Comparison of ENCODE assay signal across 23 cellular contexts in the genomic region with DNA sequence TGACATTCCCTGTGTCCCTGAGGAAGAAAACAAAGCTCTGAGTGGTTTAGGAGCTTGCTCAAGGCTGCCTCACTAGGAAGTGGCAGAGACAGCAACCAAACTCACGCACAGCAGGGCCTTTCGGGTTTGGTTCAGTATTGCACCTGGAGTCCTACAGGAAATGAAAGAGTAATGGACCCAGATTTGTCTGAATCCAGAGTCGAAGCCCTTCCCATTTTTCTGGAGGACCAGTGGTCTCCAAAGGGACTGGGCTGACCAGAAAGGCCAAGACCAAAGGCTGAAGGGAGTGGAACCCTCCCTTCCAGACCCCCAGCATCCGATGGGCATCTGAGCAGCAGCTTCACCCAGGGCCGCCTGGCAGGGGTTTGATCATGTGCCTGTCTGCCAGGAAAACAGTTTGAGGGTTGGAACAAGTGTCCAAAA.
A peak's percentile ranks its signal among the peaks of the same experiment; 100 is the strongest.
DNase-seq lines count a peak whose midpoint lies in the region; ATAC-seq, FAIRE-seq and TF ChIP-seq lines count a peak whose summit lies in the region.
"Had no signal": no experiment of that assay in that cellular context is flagged by ENCODE, and none has a peak within 500 bp of the region (broad histone marks: within the 10 kb centered on the region; RNA-seq: fewer than 3 reads in every experiment).

No MANE protein-coding gene starts in this region.

- ATAC-seq in SK-N-SH treated with all-trans-retinoic acid at 6 μM for 48 hours (no peak), upper lobe of right lung (no peak)
- ATAC-seq in stimulated activated effector memory CD8-positive, alpha-beta T cell treated with anti-CD3 and anti-CD28 coated beads, Interleukin-12 subunit alpha, Interleukin-12 subunit beta, amount 100 ng/mL, for 72 hours, result no peak
- ATAC-seq: activated CD8-positive, alpha-beta T cell treated with anti-CD3 and anti-CD28 coated beads, Interleukin-2, amount 10 ng/mL, durations not matched to agents 7 days and 5 days; activated naive CD4-positive, alpha-beta T cell treated with anti-CD3 and anti-CD28 coated beads, Interleukin-2, amount 50 U/mL, for 72 hours had no signal

- H3K36me3 ChIP-seq in SK-N-SH (replicated peaks in 1 of 2; ENCODE audit: control insufficient read depth in 1 of 2, insufficient read depth in 2 of 2, low read length in 1 of 2), result no peaks in the 10 kb centered on the region
- no peaks in the 10 kb centered on the region for H3K36me3 ChIP-seq in kidney (ENCODE audit: control insufficient read depth in 1 of 2, insufficient read depth in 2 of 2, low read length in 2 of 2)
- H3K36me3 ChIP-seq in upper lobe of right lung, result no peaks in the 10 kb centered on the region
- H3K36me3 ChIP-seq: esophagus muscularis mucosa, stomach, uterus had no signal

- no peak for TF ChIP-seq RAD21 in SK-N-SH (IDR thresholded peaks at IDR 0.05; ENCODE audit: low read length)

- H3K9me3 ChIP-seq in SK-N-SH (peaks cover 6% of the 10 kb centered on the region; the same call in 1 of the 2 replicates), kidney (ENCODE audit: control insufficient read depth in 1 of 2, low read length in 2 of 2) (no peaks in the 10 kb centered on the region), upper lobe of right lung (no peaks in the 10 kb centered on the region)
- H3K9me3 ChIP-seq: stomach, uterus had no signal

- DNase-seq in SK-N-SH (peak; percentile 48), SHP77 treated with DMSO at 0.1 percent for 48 hours (lab: John Stamatoyannopoulos, UW) (peak; percentile 72), kidney (peak; percentile 46), upper lobe of right lung (peak; percentile 20), NCI-H1048 (lab: John Stamatoyannopoulos, UW) (no peak), NAMALWA (ENCODE audit: low spot score) (no peak)
- DNase-seq in stimulated activated effector memory CD8-positive, alpha-beta T cell treated with anti-CD3 and anti-CD28 coated beads, Interleukin-12 subunit alpha, Interleukin-12 subunit beta, amount 100 ng/mL, for 72 hours (ENCODE audit: low spot score in 2 of 2), result no peak
- DNase-seq: ACHN; activated CD4-positive, CD25-positive, alpha-beta regulatory T cell; activated CD8-positive, alpha-beta T cell treated with anti-CD3 and anti-CD28 coated beads, Interleukin-2, amount 10 ng/mL, durations not matched to agents 7 days and 5 days; activated T-cell treated with anti-CD3 and anti-CD28 coated beads, Interleukin-2, amount 50 U/mL, for 48 hours; KBM-7; NCI-H2171 treated with DMSO at 0.1 percent for 48 hours; retina; RPMI8226; stomach; T-helper 1 cell; uterus had no signal

- H3K4me1 Mint-ChIP-seq in stimulated activated effector memory CD8-positive, alpha-beta T cell treated with anti-CD3 and anti-CD28 coated beads, Interleukin-12 subunit alpha, Interleukin-12 subunit beta, amount 100 ng/mL, for 72 hours, result no peaks in the 10 kb centered on the region

- H3K9ac ChIP-seq in SK-N-SH (no peak overlapping the region), kidney (ENCODE audit: low read length in 2 of 2) (no peak overlapping the region)

- no peak overlapping the region for H3K27ac ChIP-seq in SK-N-SH (ENCODE audit: low read depth in 2 of 2, low read length in 1 of 2)
- H3K27ac ChIP-seq in kidney (ENCODE audit: low read depth in 2 of 2, low read length in 2 of 2), result no peak overlapping the region
- H3K27ac ChIP-seq in upper lobe of right lung, result no peak overlapping the region
- H3K27ac ChIP-seq: esophagus muscularis mucosa, stomach, uterus had no signal

- H3K4me3 ChIP-seq in SK-N-SH (ENCODE audit: low read depth in 2 of 2, low read length in 1 of 2), result no peak overlapping the region
- H3K4me3 ChIP-seq in kidney (ENCODE audit: low read length in 2 of 2), result no peak overlapping the region
- H3K4me3 ChIP-seq in upper lobe of right lung, result no peak overlapping the region
- H3K4me3 ChIP-seq: esophagus muscularis mucosa, stomach, uterus had no signal

- H3K27me3 ChIP-seq in SK-N-SH (ENCODE audit: insufficient read depth) (no peaks in the 10 kb centered on the region), upper lobe of right lung (peaks cover 19% of the 10 kb centered on the region)
- H3K27me3 ChIP-seq: uterus had no signal

- no peaks in the 10 kb centered on the region for H3K79me2 ChIP-seq in SK-N-SH (ENCODE audit: insufficient read depth)

- H3K36me3 Mint-ChIP-seq in stimulated activated effector memory CD8-positive, alpha-beta T cell treated with anti-CD3 and anti-CD28 coated beads, Interleukin-12 subunit alpha, Interleukin-12 subunit beta, amount 100 ng/mL, for 72 hours, result no peaks in the 10 kb centered on the region
- H3K36me3 Mint-ChIP-seq: activated naive CD4-positive, alpha-beta T cell treated with anti-CD3 and anti-CD28 coated beads, Interleukin-2, amount 50 U/mL, for 72 hours had no signal

- POLR2A ChIA-PET in SK-N-SH (lab: Yijun Ruan, JAX), result interaction anchor here (1.2 kb wide), 1 partner anchor 729 kb away, joined by 3 read pairs; no protein-coding TSS in a partner anchor

- 37% methylated on average over 5 of the region's 5 CpGs for WGBS in SK-N-SH (ENCODE audit: low lambda C conversion rate)

- H3K4me3 Mint-ChIP-seq in stimulated activated effector memory CD8-positive, alpha-beta T cell treated with anti-CD3 and anti-CD28 coated beads, Interleukin-12 subunit alpha, Interleukin-12 subunit beta, amount 100 ng/mL, for 72 hours, result no peak overlapping the region
- H3K4me3 Mint-ChIP-seq: activated CD8-positive, alpha-beta T cell treated with anti-CD3 and anti-CD28 coated beads, Interleukin-2, amount 10 ng/mL, durations not matched to agents 7 days and 5 days; nephron had no signal

- H3K27ac Mint-ChIP-seq in stimulated activated effector memory CD8-positive, alpha-beta T cell treated with anti-CD3 and anti-CD28 coated beads, Interleukin-12 subunit alpha, Interleukin-12 subunit beta, amount 100 ng/mL, for 72 hours, result no peak overlapping the region
- H3K27ac Mint-ChIP-seq: activated CD8-positive, alpha-beta T cell treated with anti-CD3 and anti-CD28 coated beads, Interleukin-2, amount 10 ng/mL, durations not matched to agents 7 days and 5 days; activated naive CD4-positive, alpha-beta T cell treated with anti-CD3 and anti-CD28 coated beads, Interleukin-2, amount 50 U/mL, for 72 hours had no signal

- no peaks in the 10 kb centered on the region for H4K20me1 ChIP-seq in SK-N-SH (ENCODE audit: insufficient read depth)

- intact Hi-C loops in kidney (cut with DNase I), result no loop called here
- intact Hi-C loops in upper lobe of right lung (cut with DNase I), result no loop called here

- H3K4me1 ChIP-seq in SK-N-SH (ENCODE audit: control insufficient read depth in 1 of 2, insufficient read depth in 2 of 2, low read depth in 1 of 2, low read length in 1 of 2) (peaks cover 0 to 17% of the 10 kb centered on the region in 2 experiments; a peak in 1 of 4 replicates), kidney (ENCODE audit: control insufficient read depth in 1 of 2, insufficient read depth in 1 of 2, low read depth in 1 of 2, low read length in 2 of 2) (no peaks in the 10 kb centered on the region), upper lobe of right lung (no peaks in the 10 kb centered on the region)
- H3K4me1 ChIP-seq: esophagus muscularis mucosa, stomach, uterus had no signal

- H3K9me3 Mint-ChIP-seq in stimulated activated effector memory CD8-positive, alpha-beta T cell treated with anti-CD3 and anti-CD28 coated beads, Interleukin-12 subunit alpha, Interleukin-12 subunit beta, amount 100 ng/mL, for 72 hours, result no peaks in the 10 kb centered on the region
- H3K9me3 Mint-ChIP-seq: activated naive CD4-positive, alpha-beta T cell treated with anti-CD3 and anti-CD28 coated beads, Interleukin-2, amount 50 U/mL, for 72 hours had no signal

- FAIRE-seq in kidney (lab: Jason Lieb, UNC), result no peak
- FAIRE-seq: G401.6 had no signal

- H2AFZ ChIP-seq in SK-N-SH (ENCODE audit: low read depth), result no peak overlapping the region

- no peaks in the 10 kb centered on the region for H3K9me2 ChIP-seq in SK-N-SH

- H3F3A ChIP-seq in SK-N-SH (replicated peaks; ENCODE audit: insufficient read depth), result no peaks in the 10 kb centered on the region

- TF ChIP-seq CTCF in SK-N-SH (IDR thresholded peaks at IDR 0.05) (no peak), kidney (IDR thresholded peaks at IDR 0.05; ENCODE audit: borderline replicate concordance, extremely low read depth, insufficient read depth) (no peak), upper lobe of right lung (IDR thresholded peaks at IDR 0.05) (no peak)

- no peak for TF ChIP-seq EP300 in SK-N-SH (IDR thresholded peaks at IDR 0.05; ENCODE audit: borderline replicate concordance in 1 of 2, low read depth in 1 of 2, low read length in 1 of 2)

- CTCF ChIA-PET in SK-N-SH (lab: Yijun Ruan, JAX), result interaction anchor here (0.7 to 5.1 kb wide), 20 partner anchors 9 to 292 kb away, joined by 3 to 31 read pairs (median 4); a partner anchor contains a TSS

- H3K4me2 ChIP-seq in SK-N-SH, result no peak overlapping the region

TF ChIP-seq in SK-N-SH treated with all-trans-retinoic acid at 6 μM for 48 hours, 23 proteins besides CTCF, POLR2A, EP300 and RAD21:
- TF ChIP-seq, protein P1, sequence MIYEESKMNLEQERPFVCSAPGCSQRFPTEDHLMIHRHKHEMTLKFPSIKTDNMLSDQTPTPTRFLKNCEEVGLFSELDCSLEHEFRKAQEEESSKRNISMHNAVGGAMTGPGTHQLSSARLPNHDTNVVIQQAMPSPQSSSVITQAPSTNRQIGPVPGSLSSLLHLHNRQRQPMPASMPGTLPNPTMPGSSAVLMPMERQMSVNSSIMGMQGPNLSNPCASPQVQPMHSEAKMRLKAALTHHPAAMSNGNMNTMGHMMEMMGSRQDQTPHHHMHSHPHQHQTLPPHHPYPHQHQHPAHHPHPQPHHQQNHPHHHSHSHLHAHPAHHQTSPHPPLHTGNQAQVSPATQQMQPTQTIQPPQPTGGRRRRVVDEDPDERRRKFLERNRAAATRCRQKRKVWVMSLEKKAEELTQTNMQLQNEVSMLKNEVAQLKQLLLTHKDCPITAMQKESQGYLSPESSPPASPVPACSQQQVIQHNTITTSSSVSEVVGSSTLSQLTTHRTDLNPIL (CRISPR knock-in tag; IDR thresholded peaks at IDR 0.05; ENCODE audit: low read depth), result no peak
- TF ChIP-seq OSR1 (CRISPR knock-in tag; IDR thresholded peaks at IDR 0.05) (no peak), ZNF8 (CRISPR knock-in tag; IDR thresholded peaks at IDR 0.05) (no peak), RARB (CRISPR knock-in tag; IDR thresholded peaks at IDR 0.05) (no peak), ZC3H10 (CRISPR knock-in tag; IDR thresholded peaks at IDR 0.05) (no peak)
- TF ChIP-seq, protein P2, sequence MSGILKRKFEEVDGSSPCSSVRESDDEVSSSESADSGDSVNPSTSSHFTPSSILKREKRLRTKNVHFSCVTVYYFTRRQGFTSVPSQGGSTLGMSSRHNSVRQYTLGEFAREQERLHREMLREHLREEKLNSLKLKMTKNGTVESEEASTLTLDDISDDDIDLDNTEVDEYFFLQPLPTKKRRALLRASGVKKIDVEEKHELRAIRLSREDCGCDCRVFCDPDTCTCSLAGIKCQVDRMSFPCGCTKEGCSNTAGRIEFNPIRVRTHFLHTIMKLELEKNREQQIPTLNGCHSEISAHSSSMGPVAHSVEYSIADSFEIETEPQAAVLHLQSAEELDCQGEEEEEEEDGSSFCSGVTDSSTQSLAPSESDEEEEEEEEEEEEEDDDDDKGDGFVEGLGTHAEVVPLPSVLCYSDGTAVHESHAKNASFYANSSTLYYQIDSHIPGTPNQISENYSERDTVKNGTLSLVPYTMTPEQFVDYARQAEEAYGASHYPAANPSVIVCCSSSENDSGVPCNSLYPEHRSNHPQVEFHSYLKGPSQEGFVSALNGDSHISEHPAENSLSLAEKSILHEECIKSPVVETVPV (CRISPR knock-in tag; IDR thresholded peaks at IDR 0.05), result no peak

Comparison
In these comparisons a context has a peak if more than half of its experiments do, and no peak if none do; other contexts are left out.
1. DNase-seq: peak in SK-N-SH (single experiment), SHP77 treated with DMSO at 0.1 percent for 48 hours (single experiment), kidney (single experiment) and upper lobe of right lung (single experiment); none in NCI-H1048 (single experiment), stimulated activated effector memory CD8-positive, alpha-beta T cell treated with anti-CD3 and anti-CD28 coated beads, Interleukin-12 subunit alpha, Interleukin-12 subunit beta, amount 100 ng/mL, for 72 hours (0 of 2) and NAMALWA (single experiment).